In genomic region chr10:42973870-42974692, GRCh38 we compare ENCODE assay signal across 1 cellular context.
TF ChIP-seq lines count a peak whose summit lies in the region.

No MANE protein-coding gene starts in this region.

TF ChIP-seq in HepG2, 621 proteins besides CTCF, POLR2A, EP300 and RAD21 (continued from another document):
- no peak for TF ChIP-seq ZMYM3 (CRISPR knock-in tag; IDR thresholded peaks at IDR 0.05)
- TF ChIP-seq SPEN (CRISPR knock-in tag; IDR thresholded peaks at IDR 0.05; ENCODE audit: low read depth), result no peak
- no peak for TF ChIP-seq SP5 (CRISPR knock-in tag; IDR thresholded peaks at IDR 0.05; ENCODE audit: borderline replicate concordance, low read depth)
- no peak for TF ChIP-seq BRD4 (CRISPR knock-in tag; IDR thresholded peaks at IDR 0.05)
- no peak for TF ChIP-seq USF2 (IDR thresholded peaks at IDR 0.05; ENCODE audit: low read depth, low read length)
- no peak for TF ChIP-seq USF2 (CRISPR knock-in tag; IDR thresholded peaks at IDR 0.05; ENCODE audit: borderline replicate concordance)
- TF ChIP-seq ARID4A (CRISPR knock-in tag; IDR thresholded peaks at IDR 0.05; ENCODE audit: borderline replicate concordance), result no peak
- no peak for TF ChIP-seq TAF1 (CRISPR knock-in tag; IDR thresholded peaks at IDR 0.05)
- no peak for TF ChIP-seq CEBPB (IDR thresholded peaks at IDR 0.05; ENCODE audit: borderline replicate concordance, low read depth, low read length)
- no peak for TF ChIP-seq SALL2 (CRISPR knock-in tag; IDR thresholded peaks at IDR 0.05)
- no peak for TF ChIP-seq PAXIP1 (CRISPR knock-in tag; conservative IDR thresholded peaks at IDR 0.05)
- no peak for TF ChIP-seq CREB1 (IDR thresholded peaks at IDR 0.05)
- no peak for TF ChIP-seq CREB1 (CRISPR knock-in tag; IDR thresholded peaks at IDR 0.05)
- TF ChIP-seq NFAT5 (CRISPR knock-in tag; IDR thresholded peaks at IDR 0.05), result no peak
